Comparison of ENCODE assay signal across 16 cellular contexts in genomic region chr19:29547981-29548380, GRCh38. TPM values are rescaled to one million over a fixed set of nuclear protein-coding genes. Genes with fewer than 3 reads are reported as not detected.
DNase-seq lines count a peak whose midpoint lies in the region; TF ChIP-seq lines count a peak whose summit lies in the region.
"Had no signal": no experiment of that assay in that cellular context is flagged by ENCODE, and none has a peak within 500 bp of the region (broad histone marks: within the 10 kb centered on the region; RNA-seq: fewer than 3 reads in every experiment).

No MANE protein-coding gene starts in this region.

- no peaks in the 10 kb centered on the region for H4K20me1 ChIP-seq in GM23248 (ENCODE audit: insufficient read depth)

- H3K27me3 Mint-ChIP-seq in glutamatergic neuron (ENCODE audit: unreplicated experiment): peaks cover 8% of the 10 kb centered on the region

- no peaks in the 10 kb centered on the region for H3K27me3 ChIP-seq in GM23248 (replicated peaks; ENCODE audit: insufficient read depth)
- H3K27me3 ChIP-seq in NT2/D1 (ENCODE audit: insufficient read depth, insufficient read length): no peaks in the 10 kb centered on the region
- H3K27me3 ChIP-seq in spleen (replicated peaks in 1 of 7): peaks cover 0 to 41% (median 0%) of the 10 kb centered on the region in 7 donors
- peaks cover 9% of the 10 kb centered on the region for H3K27me3 ChIP-seq in SJCRH30
- H3K27me3 ChIP-seq in uterus: no peaks in the 10 kb centered on the region
- H3K27me3 ChIP-seq: BE2C had no signal

- in situ Hi-C loops in GM23248 (cut with MboI): no loop called here

- peaks cover 12% of the 10 kb centered on the region for H3K9me3 Mint-ChIP-seq in glutamatergic neuron (ENCODE audit: unreplicated experiment)

- H3K27ac Mint-ChIP-seq in glutamatergic neuron (ENCODE audit: unreplicated experiment): peak overlapping the region; percentile 28
- H3K27ac Mint-ChIP-seq: IgD-negative memory B cell had no signal

- intact Hi-C loops in spleen (cut with DNase I; ENCODE audit: low total_unique reads) (no loop called here), uterus (cut with DNase I; ENCODE audit: low total_unique reads) (no loop called here)

- H3K4me2 ChIP-seq in GM23248 (ENCODE audit: unreplicated experiment): no peak overlapping the region

- no peak overlapping the region for H2AFZ ChIP-seq in GM23248

- no peak overlapping the region for H3K4me3 Mint-ChIP-seq in glutamatergic neuron (ENCODE audit: unreplicated experiment)
- H3K4me3 Mint-ChIP-seq: IgD-negative memory B cell had no signal

- H3K9me2 ChIP-seq in GM23248 (ENCODE audit: insufficient read depth): no peaks in the 10 kb centered on the region

- TF ChIP-seq CTCF in glutamatergic neuron (IDR thresholded peaks at IDR 0.05; ENCODE audit: partially characterized antibody, unreplicated experiment) (no peak), spleen (IDR thresholded peaks at IDR 0.05 in 8 of 11, conservative IDR thresholded peaks at IDR 0.05 in 3 of 11) (no peak), uterus (IDR thresholded peaks at IDR 0.05) (no peak)

- H3K36me3 Mint-ChIP-seq in glutamatergic neuron (ENCODE audit: unreplicated experiment): peaks cover 18% of the 10 kb centered on the region
- H3K36me3 Mint-ChIP-seq: IgD-negative memory B cell had no signal

- H3K36me3 ChIP-seq in GM23248 (ENCODE audit: low read depth) (no peaks in the 10 kb centered on the region), NT2/D1 (ENCODE audit: insufficient read depth, insufficient read length, low read length) (no peaks in the 10 kb centered on the region), spleen (no peaks in the 10 kb centered on the region), SJCRH30 (no peaks in the 10 kb centered on the region), uterus (no peaks in the 10 kb centered on the region)
- H3K36me3 ChIP-seq: BE2C had no signal

- H3K9ac ChIP-seq in GM23248 (no peak overlapping the region), NT2/D1 (ENCODE audit: insufficient read length, low read depth) (peak overlapping the region; percentile 15)

- H3K27ac ChIP-seq in GM23248 (no peak overlapping the region), spleen (no peak overlapping the region), SJCRH30 (no peak overlapping the region), uterus (no peak overlapping the region)
- H3K27ac ChIP-seq: SK-N-MC had no signal

- TF ChIP-seq POLR2A in spleen (IDR thresholded peaks at IDR 0.05): no peak
- TF ChIP-seq POLR2A in uterus (IDR thresholded peaks at IDR 0.05): no peak

- H3F3A ChIP-seq in GM23248 (ENCODE audit: insufficient read depth): no peaks in the 10 kb centered on the region

- DNase-seq in GM23248 (peak; percentile 19), NT2/D1 (ENCODE audit: low read depth, low spot score) (no peak), glutamatergic neuron (peak; percentile 55), spleen (peak; percentile 56), NCI-H2081 (lab: John Stamatoyannopoulos, UW) (no peak), SJCRH30 (no peak), uterus (no peak)
- DNase-seq: BE2C, NCI-H1436, NCI-H2029 treated with DMSO at 0.1 percent for 48 hours, NCI-H524 had no signal

- H3K4me1 ChIP-seq in GM23248 (ENCODE audit: insufficient read depth): no peaks in the 10 kb centered on the region
- peaks cover 9% of the 10 kb centered on the region for H3K4me1 ChIP-seq in NT2/D1 (ENCODE audit: insufficient read depth, insufficient read length)
- no peaks in the 10 kb centered on the region for H3K4me1 ChIP-seq in spleen
- H3K4me1 ChIP-seq in SJCRH30: peaks cover 9% of the 10 kb centered on the region; the same call in 1 of the 2 replicates
- H3K4me1 ChIP-seq in uterus: no peaks in the 10 kb centered on the region
- H3K4me1 ChIP-seq: BE2C had no signal

- H3K9me3 ChIP-seq in GM23248 (ENCODE audit: low read depth) (no peaks in the 10 kb centered on the region), NT2/D1 (ENCODE audit: insufficient read depth, low read length) (peaks cover 1% of the 10 kb centered on the region; the same call in 1 of the 2 replicates), spleen (peaks cover 0 to 21% (median 5%) of the 10 kb centered on the region in 8 donors), SJCRH30 (replicated peaks) (no peaks in the 10 kb centered on the region), uterus (no peaks in the 10 kb centered on the region)
- H3K9me3 ChIP-seq: BE2C had no signal

- H3K4me1 Mint-ChIP-seq in glutamatergic neuron (ENCODE audit: low read depth, unreplicated experiment): peaks cover 17% of the 10 kb centered on the region
- H3K4me1 Mint-ChIP-seq: IgD-negative memory B cell had no signal

- 23 to 28% methylated on average over 8 of the region's 8 CpGs for WGBS in GM23248 (ENCODE audit: low coverage in 1 of 2, low lambda C conversion rate in 2 of 2, missing lambda C conversion rate in 2 of 2), 2 experiments
- WGBS in spleen, 5 donors: 48 to 71% (median 69%) methylated on average over 8 of the region's 8 CpGs

- H3K79me2 ChIP-seq in GM23248 (ENCODE audit: insufficient read depth): no peaks in the 10 kb centered on the region

- H3K4me3 ChIP-seq in GM23248 (no peak overlapping the region), NT2/D1 (ENCODE audit: insufficient read length, low read depth) (no peak overlapping the region), spleen (no peak overlapping the region), SJCRH30 (no peak overlapping the region), uterus (no peak overlapping the region)
- H3K4me3 ChIP-seq: SK-N-MC had no signal

RNA-seq across cellular contexts. Expression of gene VSTM2B, which starts 22.2 kb away (rescaled TPM):
- not detected in 2 replicates for total RNA-seq in GM23248 (2014; rRNA removed; shearing (Covaris generic))
- polyA plus RNA-seq in GM23248 (2016; fragmentation: Nextera tagmentation; extraction: Ambion mirVana): not detected in 2 replicates
- total RNA-seq in glutamatergic neuron (ENCODE audit: unreplicated experiment): 16.6 TPM
- total RNA-seq in spleen: not detected
- polyA plus RNA-seq in spleen: not detected
- total RNA-seq in SJCRH30 (2014; rRNA removed; shearing (Covaris generic)): not detected in 2 replicates
- total RNA-seq in uterus: not detected
- total RNA-seq: Daoy, HT-29 had no signal
- polyA plus RNA-seq: AG04450, IgD-negative memory B cell had no signal

RNA-seq across cellular contexts. Expression of gene POP4, which starts 58.1 kb away (rescaled TPM):
- 62.5 and 65.8 TPM in 2 replicates for total RNA-seq in GM23248 (2014; rRNA removed; shearing (Covaris generic))
- polyA plus RNA-seq in GM23248 (2016; fragmentation: Nextera tagmentation; extraction: Ambion mirVana): 132 and 139 TPM in 2 replicates
- total RNA-seq in glutamatergic neuron (ENCODE audit: unreplicated experiment): 37.9 TPM
- 10 to 100 TPM; 49.3 to 73.1 (median 60.7) TPM for total RNA-seq in spleen
- 10 to 100 TPM; 54.5 to 69.1 (median 68.8) TPM for polyA plus RNA-seq in spleen
- total RNA-seq in SJCRH30 (2014; rRNA removed; shearing (Covaris generic)): 81.1 and 81.9 TPM in 2 replicates
- 10 to 100 TPM; 10.3 to 54.0 (median 36.4) TPM for total RNA-seq in uterus

Comparison
In these comparisons a context has a peak if more than half of its experiments do, and no peak if none do; other contexts are left out.
1. DNase-seq: peak in GM23248 (single experiment), glutamatergic neuron (single experiment) and spleen (single experiment); none in NT2/D1 (single experiment), NCI-H2081 (0 of 2), SJCRH30 (0 of 2) and uterus (0 of 2).
2. RNA of gene VSTM2B, which starts 22.2 kb away (total RNA-seq): 16.6 TPM in glutamatergic neuron (single experiment); not detected in GM23248, not detected in spleen, not detected in SJCRH30 and not detected in uterus; every median in the first group is over 10 times any median in the second.